30 cellular contexts compared by ENCODE assay signal in genomic region chr7:115024276-115024675, GRCh38.
A peak's percentile ranks its signal among the peaks of the same experiment; 100 is the strongest.
DNase-seq lines count a peak whose midpoint lies in the region; ATAC-seq and TF ChIP-seq lines count a peak whose summit lies in the region.
"Had no signal": no experiment of that assay in that cellular context is flagged by ENCODE, and none has a peak within 500 bp of the region (broad histone marks: within the 10 kb centered on the region; RNA-seq: fewer than 3 reads in every experiment).

No MANE protein-coding gene starts in this region.

- H3K36me3 ChIP-seq in left lung (no peaks in the 10 kb centered on the region), BE2C (no peaks in the 10 kb centered on the region)
- H3K36me3 ChIP-seq: ovary, tibial artery had no signal

- H3K4me3 ChIP-seq in left lung = no peak overlapping the region
- no peak overlapping the region for H3K4me3 ChIP-seq in BE2C (ENCODE audit: low read depth, low read length)
- H3K4me3 ChIP-seq: body of pancreas, lung, ovary, tibial artery had no signal

- ATAC-seq in stimulated activated naive B cell treated with anti-CD40 and anti-IgM and Interleukin-4, amounts not matched to agents 10 μg/mL and 1 μg/mL and 100 μg/mL, for 72 hours (replicated peaks) = no peak
- no peak for ATAC-seq in left lung
- ATAC-seq: activated CD4-positive, CD25-positive, alpha-beta regulatory T cell treated with anti-CD3 and anti-CD28 coated beads, Interleukin-2, amount 50 U/mL, for 24 hours; activated CD8-positive, alpha-beta T cell treated with anti-CD3 and anti-CD28 coated beads for 36 hours; body of pancreas had no signal

- H3K27me3 ChIP-seq in left lung (no peaks in the 10 kb centered on the region), BE2C (no peaks in the 10 kb centered on the region)
- H3K27me3 ChIP-seq: body of pancreas, ovary, tibial artery had no signal

- TF ChIP-seq CTCF in left lung (IDR thresholded peaks at IDR 0.05) = no peak
- no peak for TF ChIP-seq CTCF in BE2C (IDR thresholded peaks at IDR 0.05; ENCODE audit: low read depth, low read length)
- TF ChIP-seq CTCF in GM20000 (IDR thresholded peaks at IDR 0.05; ENCODE audit: extremely low read depth, missing control alignments) = no peak

- no peaks in the 10 kb centered on the region for H3K36me3 Mint-ChIP-seq in activated naive CD4-positive, alpha-beta T cell treated with anti-CD3 and anti-CD28 coated beads, Interleukin-2, amount 50 U/mL, for 24 hours
- peaks cover 0 to 3% of the 10 kb centered on the region in 2 donors for H3K36me3 Mint-ChIP-seq in stimulated activated naive B cell treated with anti-CD40 and anti-IgM and Interleukin-4, amounts not matched to agents 10 μg/mL and 1 μg/mL and 100 μg/mL, for 72 hours

- no peak overlapping the region for H3K27ac Mint-ChIP-seq in activated naive CD4-positive, alpha-beta T cell treated with anti-CD3 and anti-CD28 coated beads, Interleukin-2, amount 50 U/mL, for 24 hours
- peak overlapping the region; percentile 59 for H3K27ac Mint-ChIP-seq in stimulated activated naive B cell treated with anti-CD40 and anti-IgM and Interleukin-4, amounts not matched to agents 10 μg/mL and 1 μg/mL and 100 μg/mL, for 72 hours
- H3K27ac Mint-ChIP-seq: activated CD8-positive, alpha-beta T cell treated with anti-CD3 and anti-CD28 coated beads for 36 hours had no signal

- no peaks in the 10 kb centered on the region for H3K9me3 Mint-ChIP-seq in activated naive CD4-positive, alpha-beta T cell treated with anti-CD3 and anti-CD28 coated beads, Interleukin-2, amount 50 U/mL, for 24 hours
- no peaks in the 10 kb centered on the region for H3K9me3 Mint-ChIP-seq in stimulated activated naive B cell treated with anti-CD40 and anti-IgM and Interleukin-4, amounts not matched to agents 10 μg/mL and 1 μg/mL and 100 μg/mL, for 72 hours
- H3K9me3 Mint-ChIP-seq: activated CD8-positive, alpha-beta T cell treated with anti-CD3 and anti-CD28 coated beads for 36 hours had no signal

- peak overlapping the region; percentile 61 for H3K4me3 Mint-ChIP-seq in activated naive CD4-positive, alpha-beta T cell treated with anti-CD3 and anti-CD28 coated beads, Interleukin-2, amount 50 U/mL, for 24 hours
- H3K4me3 Mint-ChIP-seq in stimulated activated naive B cell treated with anti-CD40 and anti-IgM and Interleukin-4, amounts not matched to agents 10 μg/mL and 1 μg/mL and 100 μg/mL, for 72 hours = no peak overlapping the region
- H3K4me3 Mint-ChIP-seq: activated CD8-positive, alpha-beta T cell treated with anti-CD3 and anti-CD28 coated beads for 36 hours had no signal

- H3K9me3 ChIP-seq in left lung = no peaks in the 10 kb centered on the region
- no peaks in the 10 kb centered on the region for H3K9me3 ChIP-seq in BE2C
- H3K9me3 ChIP-seq: body of pancreas, ovary, tibial artery had no signal

- H3K27ac ChIP-seq in left lung = no peak overlapping the region
- H3K27ac ChIP-seq: body of pancreas, epithelial cell of prostate, ovary, tibial artery had no signal

- H3K4me1 Mint-ChIP-seq in activated naive CD4-positive, alpha-beta T cell treated with anti-CD3 and anti-CD28 coated beads, Interleukin-2, amount 50 U/mL, for 24 hours = peaks cover 31% of the 10 kb centered on the region
- H3K4me1 Mint-ChIP-seq in stimulated activated naive B cell treated with anti-CD40 and anti-IgM and Interleukin-4, amounts not matched to agents 10 μg/mL and 1 μg/mL and 100 μg/mL, for 72 hours = peaks cover 10 to 16% of the 10 kb centered on the region in 2 donors

- H3K4me1 ChIP-seq in left lung (peaks cover 2 to 12% of the 10 kb centered on the region in 2 donors), BE2C (no peaks in the 10 kb centered on the region)
- H3K4me1 ChIP-seq: body of pancreas, tibial artery had no signal

- intact Hi-C loops in left lung (cut with DNase I) = no loop called here

- H3K27me3 Mint-ChIP-seq in activated naive CD4-positive, alpha-beta T cell treated with anti-CD3 and anti-CD28 coated beads, Interleukin-2, amount 50 U/mL, for 24 hours = no peaks in the 10 kb centered on the region
- H3K27me3 Mint-ChIP-seq in stimulated activated naive B cell treated with anti-CD40 and anti-IgM and Interleukin-4, amounts not matched to agents 10 μg/mL and 1 μg/mL and 100 μg/mL, for 72 hours = no peaks in the 10 kb centered on the region
- H3K27me3 Mint-ChIP-seq: activated CD8-positive, alpha-beta T cell treated with anti-CD3 and anti-CD28 coated beads for 36 hours had no signal

- no peak for DNase-seq in activated naive CD4-positive, alpha-beta T cell (lab: John Stamatoyannopoulos, UW)
- peak; percentile 90 for DNase-seq in NCI-H82 treated with DMSO at 0.1 percent for 48 hours (lab: John Stamatoyannopoulos, UW; ENCODE audit: unreplicated experiment)
- DNase-seq in dermis blood vessel endothelial cell = peak; percentile 57
- DNase-seq in stimulated activated naive B cell treated with anti-CD40 and anti-IgM and Interleukin-4, amounts not matched to agents 10 μg/mL and 1 μg/mL and 100 μg/mL, for 72 hours = no peak
- DNase-seq in left lung = no peak
- no peak for DNase-seq in BE2C
- DNase-seq in GM20000 (ENCODE audit: low spot score) = no peak
- DNase-seq: activated CD8-positive, alpha-beta T cell treated with anti-CD3 and anti-CD28 coated beads for 36 hours; activated gamma-delta T cell; body of pancreas; DMS53; GF-D8; HCEC 1CT; head of caudate nucleus; KG1; NCI-H146; NCI-H2107; NK-92 treated with Interleukin-12 subunit alpha and Interleukin-12 subunit beta, amount 100 ng/mL, for 24 hours; ovary; retina; SHP77 treated with DMSO at 0.1 percent for 48 hours; small intestine; stimulated activated CD8-positive, alpha-beta memory T cell treated with anti-CD3 and anti-CD28 coated beads, Interleukin-4, amount 100 ng/mL, for 48 hours; SW 1271; T1000; tibial artery had no signal

Comparison
In these comparisons a context has a peak if more than half of its experiments do, and no peak if none do; other contexts are left out.
1. DNase-seq: peak in NCI-H82 treated with DMSO at 0.1 percent for 48 hours (single experiment) and dermis blood vessel endothelial cell (single experiment); none in activated naive CD4-positive, alpha-beta T cell (0 of 4), stimulated activated naive B cell treated with anti-CD40 and anti-IgM and Interleukin-4, amounts not matched to agents 10 μg/mL and 1 μg/mL and 100 μg/mL, for 72 hours (single experiment), left lung (0 of 2), BE2C (single experiment) and GM20000 (single experiment).